In the genomic region with DNA sequence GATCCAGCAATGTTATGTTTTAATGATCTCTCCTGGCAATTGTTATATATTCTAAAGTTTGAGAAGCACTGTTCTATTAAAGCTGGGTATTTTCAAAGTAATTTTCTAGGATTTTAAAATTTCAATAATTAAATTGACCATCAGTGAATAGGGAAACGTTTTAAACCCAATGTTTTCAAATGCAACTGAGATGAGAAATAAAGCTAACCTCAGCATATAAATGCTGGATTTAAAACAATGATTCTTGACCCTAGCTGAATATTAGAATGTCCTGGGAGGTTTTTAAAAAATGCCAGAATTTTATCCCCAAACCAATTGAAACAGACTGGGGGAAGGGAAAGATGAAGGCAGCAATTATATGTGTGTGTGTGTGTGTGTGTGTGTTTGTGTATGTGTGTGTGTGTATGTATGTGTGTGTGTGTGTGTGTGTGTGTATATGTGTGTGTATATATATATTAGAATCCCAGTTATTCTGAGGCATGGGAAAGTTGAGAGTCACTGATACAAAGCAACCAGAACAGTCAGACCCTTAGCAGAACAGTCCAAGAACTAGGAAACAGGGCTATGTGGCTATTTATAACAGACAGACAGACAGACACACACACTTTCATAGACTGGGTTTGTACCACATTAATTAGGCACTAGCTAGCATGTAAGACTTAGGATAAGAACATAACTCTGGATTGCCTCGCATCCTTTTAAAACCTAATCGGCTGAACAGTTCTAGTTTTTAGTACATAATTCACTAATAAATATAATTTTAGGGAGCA, we compare ENCODE assay signal across 20 cellular contexts.
"Had no signal": no experiment of that assay in that cellular context is flagged by ENCODE, and none has a peak within 500 bp of the region (broad histone marks: within the 10 kb centered on the region; RNA-seq: fewer than 3 reads in every experiment).

No MANE protein-coding gene starts in this region.

- H3K4me1 Mint-ChIP-seq: activated CD4-positive, alpha-beta T cell treated with anti-CD3 and anti-CD28 coated beads for 36 hours had no signal

- H3K36me3 ChIP-seq: transverse colon, vagina had no signal

- H3K27ac Mint-ChIP-seq: activated CD4-positive, alpha-beta T cell treated with anti-CD3 and anti-CD28 coated beads for 36 hours; activated naive CD8-positive, alpha-beta T cell treated with anti-CD3 and anti-CD28 coated beads, Interleukin-2, amount 10 ng/mL, durations not matched to agents 7 days and 5 days; memory B cell; naive thymus-derived CD4-positive, alpha-beta T cell; T-helper 2 cell treated with Interferon-gamma antibody and Interleukin-4, amounts not matched to agents 5 μg/mL and 100 μg/mL, for 36 hours had no signal

- H3K4me3 Mint-ChIP-seq: activated CD4-positive, alpha-beta T cell treated with anti-CD3 and anti-CD28 coated beads for 36 hours; activated naive CD8-positive, alpha-beta T cell treated with anti-CD3 and anti-CD28 coated beads, Interleukin-2, amount 10 ng/mL, durations not matched to agents 7 days and 5 days; brain; memory B cell; naive thymus-derived CD4-positive, alpha-beta T cell; T-helper 2 cell treated with Interferon-gamma antibody and Interleukin-4, amounts not matched to agents 5 μg/mL and 100 μg/mL, for 36 hours had no signal

- ATAC-seq: activated CD4-positive, alpha-beta T cell treated with anti-CD3 and anti-CD28 coated beads for 36 hours; naive thymus-derived CD4-positive, alpha-beta T cell had no signal

- H3K27me3 ChIP-seq: dorsolateral prefrontal cortex, heart left ventricle, left lung, neutrophil, transverse colon, vagina had no signal

- H3K9me3 Mint-ChIP-seq: activated naive CD8-positive, alpha-beta T cell treated with anti-CD3 and anti-CD28 coated beads, Interleukin-2, amount 10 ng/mL, durations not matched to agents 7 days and 5 days; memory B cell had no signal

- H3K27ac ChIP-seq: dorsolateral prefrontal cortex, neutrophil had no signal

- DNase-seq: activated CD4-positive, alpha-beta T cell treated with anti-CD3 and anti-CD28 coated beads for 36 hours; activated CD4-positive, alpha-beta T cell treated with anti-CD3 and anti-CD28 coated beads, Interleukin-2, amount 50 U/mL, for 48 hours; activated naive CD4-positive, alpha-beta T cell treated with Interleukin-2 at 50 U/mL for 16 hours; activated naive CD8-positive, alpha-beta T cell treated with anti-CD3 and anti-CD28 coated beads, Interleukin-2, amount 10 ng/mL, durations not matched to agents 7 days and 5 days; anterior cingulate cortex; central memory CD4-positive, alpha-beta T cell; dorsolateral prefrontal cortex; left lung; naive thymus-derived CD4-positive, alpha-beta T cell; stimulated activated CD4-positive, alpha-beta T cell treated with anti-CD3 and anti-CD28 coated beads, Interleukin-12 subunit alpha, Interleukin-12 subunit beta, amount 100 ng/mL, for 4 hours; stimulated activated CD4-positive, alpha-beta T cell treated with anti-CD3 and anti-CD28 coated beads, Interleukin-1b, Interleukin-23, amount 100 ng/mL, for 48 hours; stimulated activated CD8-positive, alpha-beta memory T cell treated with anti-CD3 and anti-CD28 coated beads, Interleukin-4, amount 100 ng/mL, for 48 hours; stimulated activated naive CD4-positive, alpha-beta T cell; transverse colon had no signal

- H3K27me3 Mint-ChIP-seq: activated CD4-positive, alpha-beta T cell treated with anti-CD3 and anti-CD28 coated beads for 36 hours; activated naive CD8-positive, alpha-beta T cell treated with anti-CD3 and anti-CD28 coated beads, Interleukin-2, amount 10 ng/mL, durations not matched to agents 7 days and 5 days; brain; memory B cell; naive thymus-derived CD4-positive, alpha-beta T cell had no signal

- H3K9me3 ChIP-seq: heart left ventricle, left lung, neutrophil, transverse colon, vagina had no signal

- H3K4me3 ChIP-seq: dorsolateral prefrontal cortex, heart left ventricle, left lung, transverse colon, vagina had no signal
